ENCODE assay signal across 1 cellular context in the genomic region with DNA sequence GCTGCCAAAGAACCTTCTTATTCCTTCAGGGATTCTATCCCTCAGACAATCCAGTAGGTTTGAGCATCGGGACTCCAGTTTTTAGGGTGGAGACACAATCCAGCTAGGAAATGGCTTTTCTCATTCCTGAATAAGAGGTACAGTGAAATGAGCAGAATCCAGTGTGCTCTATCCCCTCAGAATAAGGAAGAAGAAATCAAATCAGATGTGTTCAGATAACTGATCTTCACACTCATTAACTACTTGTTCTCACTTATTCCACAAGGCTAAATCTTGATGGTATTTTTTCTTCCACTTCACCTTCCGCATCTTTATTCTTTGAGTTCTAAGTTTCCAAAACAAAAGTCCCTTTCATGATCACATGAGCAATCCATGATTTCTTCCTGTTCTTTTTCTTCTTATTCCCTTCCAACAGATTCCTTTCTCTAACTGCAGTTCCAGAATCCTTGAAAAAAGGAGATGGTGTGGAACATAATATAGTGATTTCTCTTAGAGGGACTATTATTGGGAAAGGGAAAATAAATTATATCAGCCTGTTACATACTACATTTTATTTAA.
TF ChIP-seq lines count a peak whose summit lies in the region.

No MANE protein-coding gene starts in this region.

TF ChIP-seq in GM23338, 12 proteins besides CTCF, POLR2A, EP300 and RAD21 (continued from another document):
- TF ChIP-seq, protein P1, sequence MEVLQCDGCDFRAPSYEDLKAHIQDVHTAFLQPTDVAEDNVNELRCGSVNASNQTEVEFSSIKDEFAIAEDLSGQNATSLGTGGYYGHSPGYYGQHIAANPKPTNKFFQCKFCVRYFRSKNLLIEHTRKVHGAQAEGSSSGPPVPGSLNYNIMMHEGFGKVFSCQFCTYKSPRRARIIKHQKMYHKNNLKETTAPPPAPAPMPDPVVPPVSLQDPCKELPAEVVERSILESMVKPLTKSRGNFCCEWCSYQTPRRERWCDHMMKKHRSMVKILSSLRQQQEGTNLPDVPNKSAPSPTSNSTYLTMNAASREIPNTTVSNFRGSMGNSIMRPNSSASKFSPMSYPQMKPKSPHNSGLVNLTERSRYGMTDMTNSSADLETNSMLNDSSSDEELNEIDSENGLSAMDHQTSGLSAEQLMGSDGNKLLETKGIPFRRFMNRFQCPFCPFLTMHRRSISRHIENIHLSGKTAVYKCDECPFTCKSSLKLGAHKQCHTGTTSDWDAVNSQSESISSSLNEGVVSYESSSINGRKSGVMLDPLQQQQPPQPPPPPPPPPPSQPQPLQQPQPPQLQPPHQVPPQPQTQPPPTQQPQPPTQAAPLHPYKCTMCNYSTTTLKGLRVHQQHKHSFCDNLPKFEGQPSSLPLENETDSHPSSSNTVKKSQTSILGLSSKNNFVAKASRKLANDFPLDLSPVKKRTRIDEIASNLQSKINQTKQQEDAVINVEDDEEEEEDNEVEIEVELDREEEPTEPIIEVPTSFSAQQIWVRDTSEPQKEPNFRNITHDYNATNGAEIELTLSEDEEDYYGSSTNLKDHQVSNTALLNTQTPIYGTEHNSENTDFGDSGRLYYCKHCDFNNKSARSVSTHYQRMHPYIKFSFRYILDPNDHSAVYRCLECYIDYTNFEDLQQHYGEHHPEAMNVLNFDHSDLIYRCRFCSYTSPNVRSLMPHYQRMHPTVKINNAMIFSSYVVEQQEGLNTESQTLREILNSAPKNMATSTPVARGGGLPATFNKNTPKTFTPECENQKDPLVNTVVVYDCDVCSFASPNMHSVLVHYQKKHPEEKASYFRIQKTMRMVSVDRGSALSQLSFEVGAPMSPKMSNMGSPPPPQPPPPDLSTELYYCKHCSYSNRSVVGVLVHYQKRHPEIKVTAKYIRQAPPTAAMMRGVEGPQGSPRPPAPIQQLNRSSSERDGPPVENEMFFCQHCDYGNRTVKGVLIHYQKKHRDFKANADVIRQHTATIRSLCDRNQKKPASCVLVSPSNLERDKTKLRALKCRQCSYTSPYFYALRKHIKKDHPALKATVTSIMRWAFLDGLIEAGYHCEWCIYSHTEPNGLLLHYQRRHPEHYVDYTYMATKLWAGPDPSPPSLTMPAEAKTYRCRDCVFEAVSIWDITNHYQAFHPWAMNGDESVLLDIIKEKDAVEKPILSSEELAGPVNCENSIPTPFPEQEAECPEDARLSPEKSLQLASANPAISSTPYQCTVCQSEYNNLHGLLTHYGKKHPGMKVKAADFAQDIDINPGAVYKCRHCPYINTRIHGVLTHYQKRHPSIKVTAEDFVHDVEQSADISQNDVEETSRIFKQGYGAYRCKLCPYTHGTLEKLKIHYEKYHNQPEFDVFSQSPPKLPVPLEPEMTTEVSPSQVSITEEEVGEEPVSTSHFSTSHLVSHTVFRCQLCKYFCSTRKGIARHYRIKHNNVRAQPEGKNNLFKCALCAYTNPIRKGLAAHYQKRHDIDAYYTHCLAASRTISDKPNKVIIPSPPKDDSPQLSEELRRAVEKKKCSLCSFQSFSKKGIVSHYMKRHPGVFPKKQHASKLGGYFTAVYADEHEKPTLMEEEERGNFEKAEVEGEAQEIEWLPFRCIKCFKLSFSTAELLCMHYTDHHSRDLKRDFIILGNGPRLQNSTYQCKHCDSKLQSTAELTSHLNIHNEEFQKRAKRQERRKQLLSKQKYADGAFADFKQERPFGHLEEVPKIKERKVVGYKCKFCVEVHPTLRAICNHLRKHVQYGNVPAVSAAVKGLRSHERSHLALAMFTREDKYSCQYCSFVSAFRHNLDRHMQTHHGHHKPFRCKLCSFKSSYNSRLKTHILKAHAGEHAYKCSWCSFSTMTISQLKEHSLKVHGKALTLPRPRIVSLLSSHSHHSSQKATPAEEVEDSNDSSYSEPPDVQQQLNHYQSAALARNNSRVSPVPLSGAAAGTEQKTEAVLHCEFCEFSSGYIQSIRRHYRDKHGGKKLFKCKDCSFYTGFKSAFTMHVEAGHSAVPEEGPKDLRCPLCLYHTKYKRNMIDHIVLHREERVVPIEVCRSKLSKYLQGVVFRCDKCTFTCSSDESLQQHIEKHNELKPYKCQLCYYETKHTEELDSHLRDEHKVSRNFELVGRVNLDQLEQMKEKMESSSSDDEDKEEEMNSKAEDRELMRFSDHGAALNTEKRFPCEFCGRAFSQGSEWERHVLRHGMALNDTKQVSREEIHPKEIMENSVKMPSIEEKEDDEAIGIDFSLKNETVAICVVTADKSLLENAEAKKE (CRISPR knock-in tag; IDR thresholded peaks at IDR 0.05), result no peak
- TF ChIP-seq EZH2phosphoT487 (IDR thresholded peaks at IDR 0.05; ENCODE audit: unreplicated experiment) (no peak), CREB1 (CRISPR knock-in tag; IDR thresholded peaks at IDR 0.05; ENCODE audit: low read depth) (no peak), EZH2 (IDR thresholded peaks at IDR 0.05; ENCODE audit: low read depth, unreplicated experiment) (no peak), STAT1 (IDR thresholded peaks at IDR 0.05; ENCODE audit: unreplicated experiment) (no peak), POLR2AphosphoS5 (IDR thresholded peaks at IDR 0.05; ENCODE audit: low read depth) (no peak)
- TF ChIP-seq, protein P2, sequence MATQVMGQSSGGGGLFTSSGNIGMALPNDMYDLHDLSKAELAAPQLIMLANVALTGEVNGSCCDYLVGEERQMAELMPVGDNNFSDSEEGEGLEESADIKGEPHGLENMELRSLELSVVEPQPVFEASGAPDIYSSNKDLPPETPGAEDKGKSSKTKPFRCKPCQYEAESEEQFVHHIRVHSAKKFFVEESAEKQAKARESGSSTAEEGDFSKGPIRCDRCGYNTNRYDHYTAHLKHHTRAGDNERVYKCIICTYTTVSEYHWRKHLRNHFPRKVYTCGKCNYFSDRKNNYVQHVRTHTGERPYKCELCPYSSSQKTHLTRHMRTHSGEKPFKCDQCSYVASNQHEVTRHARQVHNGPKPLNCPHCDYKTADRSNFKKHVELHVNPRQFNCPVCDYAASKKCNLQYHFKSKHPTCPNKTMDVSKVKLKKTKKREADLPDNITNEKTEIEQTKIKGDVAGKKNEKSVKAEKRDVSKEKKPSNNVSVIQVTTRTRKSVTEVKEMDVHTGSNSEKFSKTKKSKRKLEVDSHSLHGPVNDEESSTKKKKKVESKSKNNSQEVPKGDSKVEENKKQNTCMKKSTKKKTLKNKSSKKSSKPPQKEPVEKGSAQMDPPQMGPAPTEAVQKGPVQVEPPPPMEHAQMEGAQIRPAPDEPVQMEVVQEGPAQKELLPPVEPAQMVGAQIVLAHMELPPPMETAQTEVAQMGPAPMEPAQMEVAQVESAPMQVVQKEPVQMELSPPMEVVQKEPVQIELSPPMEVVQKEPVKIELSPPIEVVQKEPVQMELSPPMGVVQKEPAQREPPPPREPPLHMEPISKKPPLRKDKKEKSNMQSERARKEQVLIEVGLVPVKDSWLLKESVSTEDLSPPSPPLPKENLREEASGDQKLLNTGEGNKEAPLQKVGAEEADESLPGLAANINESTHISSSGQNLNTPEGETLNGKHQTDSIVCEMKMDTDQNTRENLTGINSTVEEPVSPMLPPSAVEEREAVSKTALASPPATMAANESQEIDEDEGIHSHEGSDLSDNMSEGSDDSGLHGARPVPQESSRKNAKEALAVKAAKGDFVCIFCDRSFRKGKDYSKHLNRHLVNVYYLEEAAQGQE (IDR thresholded peaks at IDR 0.05; ENCODE audit: unreplicated experiment), result no peak
- TF ChIP-seq, protein P3, sequence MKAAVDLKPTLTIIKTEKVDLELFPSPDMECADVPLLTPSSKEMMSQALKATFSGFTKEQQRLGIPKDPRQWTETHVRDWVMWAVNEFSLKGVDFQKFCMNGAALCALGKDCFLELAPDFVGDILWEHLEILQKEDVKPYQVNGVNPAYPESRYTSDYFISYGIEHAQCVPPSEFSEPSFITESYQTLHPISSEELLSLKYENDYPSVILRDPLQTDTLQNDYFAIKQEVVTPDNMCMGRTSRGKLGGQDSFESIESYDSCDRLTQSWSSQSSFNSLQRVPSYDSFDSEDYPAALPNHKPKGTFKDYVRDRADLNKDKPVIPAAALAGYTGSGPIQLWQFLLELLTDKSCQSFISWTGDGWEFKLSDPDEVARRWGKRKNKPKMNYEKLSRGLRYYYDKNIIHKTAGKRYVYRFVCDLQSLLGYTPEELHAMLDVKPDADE (IDR thresholded peaks at IDR 0.05), result no peak
